ENCODE assay signal across 12 cellular contexts in genomic region chr5:32298056-32298420, GRCh38. TPM values are rescaled to one million over a fixed set of nuclear protein-coding genes. Genes with fewer than 3 reads are reported as not detected.
DNase-seq lines count a peak whose midpoint lies in the region; ATAC-seq, FAIRE-seq and TF ChIP-seq lines count a peak whose summit lies in the region.
"Had no signal": no experiment of that assay in that cellular context is flagged by ENCODE, and none has a peak within 500 bp of the region (broad histone marks: within the 10 kb centered on the region; RNA-seq: fewer than 3 reads in every experiment).

No MANE protein-coding gene starts in this region.

- peak overlapping the region; percentile 23 for H3K27ac Mint-ChIP-seq in activated naive CD4-positive, alpha-beta T cell treated with anti-CD3 and anti-CD28 coated beads, Interleukin-2, amount 50 U/mL, for 24 hours
- H3K27ac Mint-ChIP-seq in stimulated activated naive CD8-positive, alpha-beta T cell treated with anti-CD3 and anti-CD28 coated beads, Interleukin-15, amount 100 ng/mL, for 72 hours = peak overlapping the region; percentile 20 to 79
- no peak overlapping the region for H3K27ac Mint-ChIP-seq in activated naive CD4-positive, alpha-beta T cell treated with anti-CD3 and anti-CD28 coated beads, Interleukin-2, amount 10 ng/mL, durations not matched to agents 7 days and 5 days

- ATAC-seq in HG03354 (IDR thresholded peaks at IDR 0.05; ENCODE audit: poor library complexity, severe bottlenecking, unreplicated experiment) (peak; percentile 84), K562 (peak; percentile 60), gastroesophageal sphincter (no peak)
- ATAC-seq in stimulated activated naive CD8-positive, alpha-beta T cell treated with anti-CD3 and anti-CD28 coated beads, Interleukin-15, amount 100 ng/mL, for 72 hours = peak; percentile 92

- H3K9ac ChIP-seq in K562 (ENCODE audit: insufficient read depth in 1 of 2, low read depth in 2 of 2, low read length in 2 of 2) = peak overlapping the region; percentile 40 to 84; a peak in 3 of 4 replicates
- H3K9ac ChIP-seq: KMS-11 had no signal

- POLR2A ChIA-PET in K562 (lab: Yijun Ruan, JAX) = interaction anchor here (0.9 to 1.4 kb wide), 6 partner anchors 9 to 25 kb away, joined by 3 to 10 read pairs (median 4); partner anchors contain the start of gene MTMR12

- peaks cover 61% of the 10 kb centered on the region for H3K4me1 Mint-ChIP-seq in activated naive CD4-positive, alpha-beta T cell treated with anti-CD3 and anti-CD28 coated beads, Interleukin-2, amount 50 U/mL, for 24 hours
- peaks cover 56% of the 10 kb centered on the region for H3K4me1 Mint-ChIP-seq in stimulated activated naive CD8-positive, alpha-beta T cell treated with anti-CD3 and anti-CD28 coated beads, Interleukin-15, amount 100 ng/mL, for 72 hours
- H3K4me1 Mint-ChIP-seq in activated naive CD4-positive, alpha-beta T cell treated with anti-CD3 and anti-CD28 coated beads, Interleukin-2, amount 10 ng/mL, durations not matched to agents 7 days and 5 days = peaks cover 28% of the 10 kb centered on the region

- WGBS in K562 (ENCODE audit: insufficient coverage, low coverage, missing lambda C conversion rate) = 29% methylated on average over 5 of the region's 5 CpGs
- WGBS in gastroesophageal sphincter (ENCODE audit: low coverage in 1 of 2), 2 donors = 82 to 88% methylated on average over 1 to 5 of the region's 5 CpGs

- no peak for TF ChIP-seq POLR2A in K562 (conservative IDR thresholded peaks at IDR 0.05)
- no peak for TF ChIP-seq POLR2A in gastroesophageal sphincter (IDR thresholded peaks at IDR 0.05)

- H3K36me3 ChIP-seq in K562 (ENCODE audit: control insufficient read depth, insufficient read depth, low read length) = peaks cover 34% of the 10 kb centered on the region; the same call in 2 of the 3 replicates
- peaks cover 0 to 30% of the 10 kb centered on the region in 2 donors for H3K36me3 ChIP-seq in gastroesophageal sphincter

- H3K4me3 ChIP-seq in K562 (peak overlapping the region; percentile 4; the same call in 1 of the 2 replicates), gastroesophageal sphincter (no peak overlapping the region)
- H3K4me3 ChIP-seq: esophagus muscularis mucosa had no signal

- TF ChIP-seq CTCF in K562 (IDR thresholded peaks at IDR 0.05 in 2 of 3, conservative IDR thresholded peaks at IDR 0.05 in 1 of 3; ENCODE audit: insufficient read depth in 2 of 3, low read depth in 1 of 3, low read length in 3 of 3) = no peak
- TF ChIP-seq CTCF in gastroesophageal sphincter (IDR thresholded peaks at IDR 0.05) = no peak

- H3K9me1 ChIP-seq in K562 (ENCODE audit: control insufficient read depth, insufficient read depth, low read length) = peaks cover 7% of the 10 kb centered on the region

- BruUV-seq in K562 (replicated peaks; lab: Mats Ljungman, UMichigan) = no TSS peak

- no peak for DNase-seq in activated naive CD4-positive, alpha-beta T cell treated with anti-CD3 and anti-CD28 coated beads, Interleukin-2, amount 50 U/mL, for 16 hours
- DNase-seq in K562 (ENCODE audit: extremely low read depth in 1 of 4, low spot score in 3 of 4) (peak in 1 of 4 experiments; percentile 15), NCI-H128 (lab: John Stamatoyannopoulos, UW; ENCODE audit: unreplicated experiment) (no peak)
- peak in 1 of 2 donors; percentile 39 for DNase-seq in stimulated activated naive CD8-positive, alpha-beta T cell treated with anti-CD3 and anti-CD28 coated beads, Interleukin-15, amount 100 ng/mL, for 72 hours
- DNase-seq in activated naive CD4-positive, alpha-beta T cell treated with anti-CD3 and anti-CD28 coated beads, Interleukin-2, amount 10 ng/mL, durations not matched to agents 7 days and 5 days = no peak
- DNase-seq: RPMI8226; stimulated activated CD4-positive, alpha-beta T cell treated with anti-CD3 and anti-CD28 coated beads, Interleukin-4, amount 100 ng/mL, for 4 hours had no signal

- peaks cover 50% of the 10 kb centered on the region for H3K79me2 ChIP-seq in K562 (ENCODE audit: control insufficient read depth, insufficient read depth, low read length)

- CTCF ChIA-PET in K562 (lab: Yijun Ruan, JAX; ENCODE audit: low intra/inter-chr PET ratio) = no interaction called here
- CTCF ChIA-PET in activated naive CD4-positive, alpha-beta T cell treated with anti-CD3 and anti-CD28 coated beads, Interleukin-2, amount 10 ng/mL, durations not matched to agents 7 days and 5 days (lab: Charles Lee) = interaction anchor here (0.9 to 1.3 kb wide), 4 partner anchors 9 to 68 kb away, joined by 3 to 5 read pairs (median 4); no protein-coding TSS in a partner anchor

- no peaks in the 10 kb centered on the region for H3K9me3 ChIP-seq in K562 (replicated peaks; ENCODE audit: control insufficient read depth, insufficient read depth, low read depth, low read length)
- H3K9me3 ChIP-seq in gastroesophageal sphincter = no peaks in the 10 kb centered on the region
- H3K9me3 ChIP-seq: esophagus muscularis mucosa had no signal

- TF ChIP-seq RAD21 in K562 (CRISPR knock-in tag; conservative IDR thresholded peaks at IDR 0.05 in 1 of 2, IDR thresholded peaks at IDR 0.05 in 1 of 2) = no peak

- in situ Hi-C loops in K562 (cut with MboI) = no loop called here

- no peak for FAIRE-seq in K562 (lab: Jason Lieb, UNC)

- peak overlapping the region; percentile 82 for H3K4me2 ChIP-seq in K562 (ENCODE audit: insufficient read depth, low read length)
- H3K4me2 ChIP-seq: KMS-11 had no signal

- TF ChIP-seq EP300 in K562 (IDR thresholded peaks at IDR 0.05; ENCODE audit: low read length) = no peak
- no peak for TF ChIP-seq EP300 in gastroesophageal sphincter (IDR thresholded peaks at IDR 0.05)

- H3K9me3 Mint-ChIP-seq in activated naive CD4-positive, alpha-beta T cell treated with anti-CD3 and anti-CD28 coated beads, Interleukin-2, amount 50 U/mL, for 24 hours = no peaks in the 10 kb centered on the region
- H3K9me3 Mint-ChIP-seq in stimulated activated naive CD8-positive, alpha-beta T cell treated with anti-CD3 and anti-CD28 coated beads, Interleukin-15, amount 100 ng/mL, for 72 hours = no peaks in the 10 kb centered on the region
- no peaks in the 10 kb centered on the region for H3K9me3 Mint-ChIP-seq in activated naive CD4-positive, alpha-beta T cell treated with anti-CD3 and anti-CD28 coated beads, Interleukin-2, amount 10 ng/mL, durations not matched to agents 7 days and 5 days

- H3K27me3 Mint-ChIP-seq in activated naive CD4-positive, alpha-beta T cell treated with anti-CD3 and anti-CD28 coated beads, Interleukin-2, amount 50 U/mL, for 24 hours = no peaks in the 10 kb centered on the region
- no peaks in the 10 kb centered on the region for H3K27me3 Mint-ChIP-seq in stimulated activated naive CD8-positive, alpha-beta T cell treated with anti-CD3 and anti-CD28 coated beads, Interleukin-15, amount 100 ng/mL, for 72 hours
- no peaks in the 10 kb centered on the region for H3K27me3 Mint-ChIP-seq in activated naive CD4-positive, alpha-beta T cell treated with anti-CD3 and anti-CD28 coated beads, Interleukin-2, amount 10 ng/mL, durations not matched to agents 7 days and 5 days

- peaks cover 19 to 25% of the 10 kb centered on the region in 2 experiments for H3K4me1 ChIP-seq in K562 (replicated peaks in 1 of 2; ENCODE audit: control insufficient read depth in 2 of 2, insufficient read depth in 2 of 2, low read length in 2 of 2)
- H3K4me1 ChIP-seq in gastroesophageal sphincter = peaks cover 0 to 67% (median 18%) of the 10 kb centered on the region in 3 donors

- 0 out of 2 replicates have a peak, but pooled peaks cover 3% of the 10 kb centered on the region for H4K20me1 ChIP-seq in K562 (replicated peaks; ENCODE audit: control insufficient read depth, insufficient read depth, low read length)

- H3K36me3 Mint-ChIP-seq in activated naive CD4-positive, alpha-beta T cell treated with anti-CD3 and anti-CD28 coated beads, Interleukin-2, amount 50 U/mL, for 24 hours = peaks cover 19% of the 10 kb centered on the region
- peaks cover 34% of the 10 kb centered on the region for H3K36me3 Mint-ChIP-seq in activated naive CD4-positive, alpha-beta T cell treated with anti-CD3 and anti-CD28 coated beads, Interleukin-2, amount 10 ng/mL, durations not matched to agents 7 days and 5 days

- peak overlapping the region; percentile 11; the same call in 1 of the 2 replicates for H2AFZ ChIP-seq in K562 (ENCODE audit: low read depth, low read length)

- H3K4me3 Mint-ChIP-seq in activated naive CD4-positive, alpha-beta T cell treated with anti-CD3 and anti-CD28 coated beads, Interleukin-2, amount 50 U/mL, for 24 hours = no peak overlapping the region
- peak overlapping the region; percentile 44 to 53 for H3K4me3 Mint-ChIP-seq in stimulated activated naive CD8-positive, alpha-beta T cell treated with anti-CD3 and anti-CD28 coated beads, Interleukin-15, amount 100 ng/mL, for 72 hours
- no peak overlapping the region for H3K4me3 Mint-ChIP-seq in activated naive CD4-positive, alpha-beta T cell treated with anti-CD3 and anti-CD28 coated beads, Interleukin-2, amount 10 ng/mL, durations not matched to agents 7 days and 5 days

- peak overlapping the region; percentile 78 for H3K27ac ChIP-seq in K562 (ENCODE audit: extremely low read depth, low read depth, low read length)
- H3K27ac ChIP-seq in gastroesophageal sphincter = no peak overlapping the region
- H3K27ac ChIP-seq: esophagus muscularis mucosa, KMS-11 had no signal

- intact Hi-C loops in K562 (cut with micrococcal nuclease) = no loop called here

- H3K27me3 ChIP-seq in K562 (ENCODE audit: control insufficient read depth in 2 of 2, insufficient read depth in 2 of 2, low read length in 2 of 2) = no peaks in the 10 kb centered on the region
- H3K27me3 ChIP-seq in gastroesophageal sphincter = no peaks in the 10 kb centered on the region
- H3K27me3 ChIP-seq: esophagus muscularis mucosa had no signal

TF ChIP-seq in K562, 482 proteins besides CTCF, POLR2A, EP300 and RAD21 (continues in another document):
- no peak for TF ChIP-seq SNIP1 (IDR thresholded peaks at IDR 0.05; ENCODE audit: low read depth)

RNA-seq across cellular contexts. Expression of gene MTMR12, which starts 14.7 kb away (rescaled TPM):
- total RNA-seq in K562 (2011; cell fraction: chromatin; rRNA removed; ENCODE audit: low replicate concordance) = 33.3 and 49.4 TPM in 2 replicates
- 14.5 and 18.4 TPM in 2 replicates for total RNA-seq in K562 (2011; cell fraction: nucleolus; rRNA removed)
- total RNA-seq in K562 (2011; cell fraction: nucleoplasm; rRNA removed) = 19.8 and 20.4 TPM in 2 replicates
- total RNA-seq in K562 (2014; rRNA removed) = 13.4 and 17.9 TPM in 2 replicates
- total RNA-seq in K562 (2014; rRNA removed; fragmentation: Illumina TruSeq; extraction: Trizol) = 17.1 and 20.9 TPM in 2 replicates
- 19.3 and 21.0 TPM in 2 replicates for total RNA-seq in K562 (2015; rRNA removed; fragmentation: Illumina TruSeq; extraction: Trizol)
- 28.4 and 28.7 TPM in 2 replicates for total RNA-seq in K562 (2021)
- polyA plus RNA-seq in K562 (2011; rRNA removed) = 14.3 and 22.1 TPM in 2 replicates
- 10.6 and 10.8 TPM in 2 replicates for polyA plus RNA-seq in K562 (2011; cell fraction: cytosol; rRNA removed)
- polyA plus RNA-seq in K562 (2011; cell fraction: nucleus; rRNA removed) = 6.9 and 7.8 TPM in 2 replicates
- 15.1 and 18.0 TPM in 2 replicates for polyA plus RNA-seq in K562 (2012)
- polyA plus RNA-seq in K562 (2014; fragmentation: Illumina TruSeq; extraction: Trizol) = 24.7 and 25.1 TPM in 2 replicates
- polyA plus RNA-seq in K562 (2014; fragmentation: Nextera tagmentation; extraction: Ambion mirVana) = 1 to 10 TPM; 4.0 to 5.3 TPM
- 12.3 and 14.0 TPM in 2 replicates for polyA plus RNA-seq in K562 (2014; rRNA removed)
- polyA minus RNA-seq in K562 (2011; rRNA and poly(A)+ RNA removed) = 32.8 and 45.2 TPM in 2 replicates
- polyA minus RNA-seq in K562 (2011; cell fraction: cytosol; rRNA and poly(A)+ RNA removed) = 12.0 and 21.4 TPM in 2 replicates
- polyA minus RNA-seq in K562 (2011; cell fraction: nucleus; rRNA and poly(A)+ RNA removed) = 10.4 and 16.4 TPM in 2 replicates
- 10 to 100 TPM; 44.2 to 98.9 (median 68.5) TPM for total RNA-seq in gastroesophageal sphincter

Comparison
In these comparisons a context has a peak if more than half of its experiments do, and no peak if none do; other contexts are left out.
1. H3K4me3 Mint-ChIP-seq: peak in stimulated activated naive CD8-positive, alpha-beta T cell treated with anti-CD3 and anti-CD28 coated beads, Interleukin-15, amount 100 ng/mL, for 72 hours (2 of 2); none in activated naive CD4-positive, alpha-beta T cell treated with anti-CD3 and anti-CD28 coated beads, Interleukin-2, amount 50 U/mL, for 24 hours (single experiment) and activated naive CD4-positive, alpha-beta T cell treated with anti-CD3 and anti-CD28 coated beads, Interleukin-2, amount 10 ng/mL, durations not matched to agents 7 days and 5 days (single experiment).